In genomic region chr16:73569266-73569665, GRCh38 we compare ENCODE assay signal across 3 cellular contexts.
TF ChIP-seq lines count a peak whose summit lies in the region.

No MANE protein-coding gene starts in this region.

TF ChIP-seq in HepG2, 621 proteins besides CTCF, POLR2A, EP300 and RAD21:
- TF ChIP-seq MAFF (IDR thresholded peaks at IDR 0.05; ENCODE audit: low read depth, low read length) (peak; percentile 88), ZNF343 (CRISPR knock-in tag; IDR thresholded peaks at IDR 0.05) (no peak), ZNF451 (CRISPR knock-in tag; IDR thresholded peaks at IDR 0.05) (no peak), MAFK (conservative IDR thresholded peaks at IDR 0.05 in 1 of 2, IDR thresholded peaks at IDR 0.05 in 1 of 2; ENCODE audit: low read length in 2 of 2) (peak; percentile 89 to 94), PAWR (CRISPR knock-in tag; IDR thresholded peaks at IDR 0.05; ENCODE audit: borderline replicate concordance) (no peak), NRL (CRISPR knock-in tag; IDR thresholded peaks at IDR 0.05; ENCODE audit: borderline replicate concordance) (no peak), ZNF775 (CRISPR knock-in tag; IDR thresholded peaks at IDR 0.05; ENCODE audit: borderline replicate concordance) (no peak), ZSCAN9 (CRISPR knock-in tag; IDR thresholded peaks at IDR 0.05; ENCODE audit: borderline replicate concordance) (no peak)

TF ChIP-seq in IMR-90, 13 proteins besides CTCF, POLR2A, EP300 and RAD21:
- TF ChIP-seq MAFK (IDR thresholded peaks at IDR 0.05; ENCODE audit: low read depth, low read length) (peak; percentile 80), BHLHE40 (IDR thresholded peaks at IDR 0.05; ENCODE audit: low read depth, low read length) (no peak)

TF ChIP-seq in H1, 55 proteins besides CTCF, POLR2A, EP300 and RAD21:
- TF ChIP-seq SP4 (IDR thresholded peaks at IDR 0.05; ENCODE audit: low read length), result no peak
- TF ChIP-seq SP1 (IDR thresholded peaks at IDR 0.05; ENCODE audit: low read depth, low read length), result no peak
- no peak for TF ChIP-seq TAF7 (optimal IDR thresholded peaks at IDR 0.05; ENCODE audit: borderline replicate concordance, low read depth, low read length)
- no peak for TF ChIP-seq RBBP5 (IDR thresholded peaks at IDR 0.05; ENCODE audit: borderline replicate concordance, low read depth, low read length)
- no peak for TF ChIP-seq CBX8 (IDR thresholded peaks at IDR 0.05; ENCODE audit: borderline replicate concordance, low read depth, low read length)
- no peak for TF ChIP-seq EGR1 (IDR thresholded peaks at IDR 0.05; ENCODE audit: borderline replicate concordance, low read depth, low read length)
- no peak for TF ChIP-seq CEBPB (IDR thresholded peaks at IDR 0.05; ENCODE audit: low read depth, low read length)
- TF ChIP-seq FOSL1 (IDR thresholded peaks at IDR 0.05; ENCODE audit: insufficient read depth, low read depth, low read length), result no peak
- 0 out of 2 replicates have a peak, but pooled peaks have one; percentile 13 for TF ChIP-seq MAFK (IDR thresholded peaks at IDR 0.05; ENCODE audit: low read depth, low read length)
